ENCODE assay signal across 16 cellular contexts in the genomic region with DNA sequence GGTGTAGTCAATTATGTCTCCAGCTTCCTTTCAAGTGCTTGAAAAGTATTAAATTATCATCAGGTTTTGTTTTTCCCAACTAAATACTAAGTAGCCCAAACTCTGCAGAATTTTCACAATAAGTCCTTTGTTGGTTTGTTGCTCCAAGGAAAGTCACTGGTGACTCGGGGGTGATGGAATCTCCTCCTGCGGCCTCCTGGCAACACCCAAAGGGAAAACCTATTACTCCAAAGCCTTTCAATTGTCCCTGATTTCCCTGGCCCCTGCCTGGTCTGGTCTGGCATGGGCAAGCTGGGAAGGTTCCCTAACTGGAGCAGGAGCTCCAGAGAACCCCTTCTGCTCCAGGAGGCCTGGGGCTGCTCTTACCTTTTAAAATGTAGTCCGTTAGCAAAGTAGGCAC. TPM values are rescaled to one million over a fixed set of nuclear protein-coding genes. Genes with fewer than 3 reads are reported as not detected.
DNase-seq lines count a peak whose midpoint lies in the region; ATAC-seq, FAIRE-seq and TF ChIP-seq lines count a peak whose summit lies in the region.
"Had no signal": no experiment of that assay in that cellular context is flagged by ENCODE, and none has a peak within 500 bp of the region (broad histone marks: within the 10 kb centered on the region; RNA-seq: fewer than 3 reads in every experiment).

No MANE protein-coding gene starts in this region.

- no TSS peak for BruUV-seq in K562 (replicated peaks; lab: Mats Ljungman, UMichigan)

- H3K36me3 Mint-ChIP-seq in HFFc6 (ENCODE audit: low read depth) = no peaks in the 10 kb centered on the region
- H3K36me3 Mint-ChIP-seq: T-cell had no signal

- H3K9me3 ChIP-seq in K562 (replicated peaks; ENCODE audit: control insufficient read depth, insufficient read depth, low read depth, low read length) = no peaks in the 10 kb centered on the region
- H3K9me3 ChIP-seq in tibial nerve = no peaks in the 10 kb centered on the region
- H3K9me3 ChIP-seq in suprapubic skin = no peaks in the 10 kb centered on the region
- H3K9me3 ChIP-seq: HAP-1, left ventricle myocardium inferior, stomach had no signal

- H3K4me1 Mint-ChIP-seq in HFFc6 (ENCODE audit: low read depth) = peaks cover 9% of the 10 kb centered on the region

- no peak for ATAC-seq in K562
- ATAC-seq: activated CD4-positive, CD25-positive, alpha-beta regulatory T cell treated with anti-CD3 and anti-CD28 coated beads, Interleukin-2, amount 50 U/mL, for 24 hours; activated T-cell treated with anti-CD3 and anti-CD28 coated beads, Interleukin-2, amount 50 U/mL, for 72 hours; T-cell had no signal

- no peak overlapping the region; the same call in 1 of the 2 replicates for H3K27ac Mint-ChIP-seq in HFFc6
- H3K27ac Mint-ChIP-seq: activated T-cell treated with anti-CD3 and anti-CD28 coated beads, Interleukin-2, amount 50 U/mL, for 72 hours; T-cell had no signal

- no peaks in the 10 kb centered on the region for H3K36me3 ChIP-seq in K562 (ENCODE audit: control insufficient read depth, insufficient read depth, low read length)
- H3K36me3 ChIP-seq in tibial nerve = peaks cover 0 to 35% (median 0%) of the 10 kb centered on the region in 3 donors
- no peaks in the 10 kb centered on the region for H3K36me3 ChIP-seq in suprapubic skin
- H3K36me3 ChIP-seq: HAP-1 had no signal

- no peaks in the 10 kb centered on the region for H3K79me2 ChIP-seq in K562 (ENCODE audit: control insufficient read depth, insufficient read depth, low read length)

- peaks cover 22% of the 10 kb centered on the region for H3K27me3 Mint-ChIP-seq in HFFc6 (ENCODE audit: insufficient read depth)

- 43% methylated on average over 3 of the region's 3 CpGs for WGBS in K562 (ENCODE audit: insufficient coverage, low coverage, missing lambda C conversion rate)
- 53 to 58% methylated on average over 3 of the region's 3 CpGs for WGBS in tibial nerve, 2 donors
- 84% methylated on average over 3 of the region's 3 CpGs for WGBS in suprapubic skin

- TF ChIP-seq EP300 in K562 (IDR thresholded peaks at IDR 0.05; ENCODE audit: low read length) = no peak
- TF ChIP-seq EP300 in tibial nerve (IDR thresholded peaks at IDR 0.05) = no peak
- no peak for TF ChIP-seq EP300 in suprapubic skin (IDR thresholded peaks at IDR 0.05)

- H3K27me3 ChIP-seq in K562 (ENCODE audit: control insufficient read depth in 2 of 2, insufficient read depth in 2 of 2, low read length in 2 of 2) (no peaks in the 10 kb centered on the region), tibial nerve (no peaks in the 10 kb centered on the region), suprapubic skin (no peaks in the 10 kb centered on the region)
- H3K27me3 ChIP-seq: stomach had no signal

- no peak for TF ChIP-seq POLR2A in K562 (conservative IDR thresholded peaks at IDR 0.05)
- TF ChIP-seq POLR2A in tibial nerve (IDR thresholded peaks at IDR 0.05) = no peak
- no peak for TF ChIP-seq POLR2A in suprapubic skin (IDR thresholded peaks at IDR 0.05)

- intact Hi-C loops in K562 (cut with micrococcal nuclease) = no loop called here

- H3K9ac ChIP-seq in K562 (ENCODE audit: insufficient read depth in 1 of 2, low read depth in 2 of 2, low read length in 2 of 2) = no peak overlapping the region

- no peak overlapping the region for H3K4me2 ChIP-seq in K562 (ENCODE audit: insufficient read depth, low read length)

- FAIRE-seq in K562 (lab: Jason Lieb, UNC) = no peak
- FAIRE-seq: small intestine had no signal

- TF ChIP-seq CTCF in HFFc6 (IDR thresholded peaks at IDR 0.05) = no peak
- TF ChIP-seq CTCF in K562 (IDR thresholded peaks at IDR 0.05 in 2 of 3, conservative IDR thresholded peaks at IDR 0.05 in 1 of 3; ENCODE audit: insufficient read depth in 2 of 3, low read depth in 1 of 3, low read length in 3 of 3) = no peak
- TF ChIP-seq CTCF in tibial nerve (IDR thresholded peaks at IDR 0.05) = no peak
- TF ChIP-seq CTCF in suprapubic skin (IDR thresholded peaks at IDR 0.05) = no peak

- H3K9me1 ChIP-seq in K562 (ENCODE audit: control insufficient read depth, insufficient read depth, low read length) = no peaks in the 10 kb centered on the region

- no peak overlapping the region for H3K4me3 ChIP-seq in K562
- no peak overlapping the region for H3K4me3 ChIP-seq in tibial nerve
- no peak overlapping the region for H3K4me3 ChIP-seq in suprapubic skin
- H3K4me3 ChIP-seq: HAP-1, left ventricle myocardium inferior, stomach had no signal

- no peaks in the 10 kb centered on the region for H3K9me3 Mint-ChIP-seq in HFFc6
- H3K9me3 Mint-ChIP-seq: activated T-cell treated with anti-CD3 and anti-CD28 coated beads, Interleukin-2, amount 50 U/mL, for 72 hours; T-cell had no signal

- CTCF ChIA-PET in K562 (lab: Yijun Ruan, JAX; ENCODE audit: low intra/inter-chr PET ratio) = no interaction called here

- H3K27ac ChIP-seq in K562 (ENCODE audit: extremely low read depth, low read depth, low read length) (no peak overlapping the region), tibial nerve (peak overlapping the region in 3 of 4 donors; percentile 60 to 91 (median 68)), suprapubic skin (no peak overlapping the region)
- H3K27ac ChIP-seq: left ventricle myocardium inferior, stomach had no signal

- H3K4me3 Mint-ChIP-seq in HFFc6 = no peak overlapping the region
- H3K4me3 Mint-ChIP-seq: activated T-cell treated with anti-CD3 and anti-CD28 coated beads, Interleukin-2, amount 50 U/mL, for 72 hours; T-cell had no signal

- peak overlapping the region; percentile 41; the same call in 1 of the 2 replicates for H2AFZ ChIP-seq in K562 (ENCODE audit: low read depth, low read length)

- POLR2A ChIA-PET in K562 (lab: Yijun Ruan, JAX) = no interaction called here

- in situ Hi-C loops in K562 (cut with MboI) = no loop called here

- H4K20me1 ChIP-seq in K562 (replicated peaks; ENCODE audit: control insufficient read depth, insufficient read depth, low read length) = no peaks in the 10 kb centered on the region

- DNase-seq in HFFc6 = peak; percentile 28
- no peak for DNase-seq in K562 (ENCODE audit: extremely low read depth in 1 of 4, low spot score in 3 of 4)
- DNase-seq in hepatic stellate cell (ENCODE audit: low spot score) = peak; percentile 61
- no peak for DNase-seq in tibial nerve (ENCODE audit: low spot score in 2 of 2)
- DNase-seq in suprapubic skin (ENCODE audit: low spot score in 2 of 2) = no peak
- DNase-seq in activated CD4-positive, alpha-beta T cell treated with anti-CD3 and anti-CD28 coated beads for 1 hour = no peak
- DNase-seq in COLO668 (lab: John Stamatoyannopoulos, UW; ENCODE audit: unreplicated experiment) = no peak
- DNase-seq: activated T-cell treated with anti-CD3 and anti-CD28 coated beads, Interleukin-2, amount 50 U/mL, for 72 hours; amniotic stem cell; effector CD8-positive, alpha-beta T cell; left ventricle myocardium inferior; small intestine; stomach; T-cell had no signal

- no peak for TF ChIP-seq RAD21 in K562 (CRISPR knock-in tag; conservative IDR thresholded peaks at IDR 0.05 in 1 of 2, IDR thresholded peaks at IDR 0.05 in 1 of 2)

- peaks cover 18 to 29% of the 10 kb centered on the region in 2 experiments for H3K4me1 ChIP-seq in K562 (replicated peaks in 1 of 2; ENCODE audit: control insufficient read depth in 2 of 2, insufficient read depth in 2 of 2, low read length in 2 of 2)
- H3K4me1 ChIP-seq in tibial nerve = peaks cover 0 to 34% (median 6%) of the 10 kb centered on the region in 4 donors
- H3K4me1 ChIP-seq in suprapubic skin = peaks cover 13% of the 10 kb centered on the region

TF ChIP-seq in K562, 482 proteins besides CTCF, POLR2A, EP300 and RAD21 (continues in another document):
- no peak for TF ChIP-seq HMBOX1 (IDR thresholded peaks at IDR 0.05)
- TF ChIP-seq TRIM28 (IDR thresholded peaks at IDR 0.05) = no peak
- no peak for TF ChIP-seq PKNOX1 (IDR thresholded peaks at IDR 0.05)
- no peak for TF ChIP-seq FUS (optimal IDR thresholded peaks at IDR 0.05; ENCODE audit: low read depth, low read length)

RNA-seq across cellular contexts. Expression of gene FEZ1, which starts 47.9 kb away (rescaled TPM):
- 10 to 100 TPM in 3 of 6 experiments, 1 to 10 TPM in 3; 9.2 to 11.3 (median 10.0) TPM for total RNA-seq in HFFc6 (2021; fragmentation: NEBNext Ultra II Directional; extraction: Animal tissue kit (Norgen Biotek cat#: 25700))
- total RNA-seq in K562 (2011; cell fraction: chromatin; rRNA removed; ENCODE audit: low replicate concordance) = 4.1 and 5.5 TPM in 2 replicates
- total RNA-seq in K562 (2011; cell fraction: nucleolus; rRNA removed) = 1.3 and 1.6 TPM in 2 replicates
- total RNA-seq in K562 (2011; cell fraction: nucleoplasm; rRNA removed) = 5.9 and 6.2 TPM in 2 replicates
- total RNA-seq in K562 (2014; rRNA removed) = 6.7 and 10.0 TPM in 2 replicates
- total RNA-seq in K562 (2014; rRNA removed; fragmentation: Illumina TruSeq; extraction: Trizol) = 7.5 and 8.5 TPM in 2 replicates
- total RNA-seq in K562 (2015; rRNA removed; fragmentation: Illumina TruSeq; extraction: Trizol) = 8.1 and 8.8 TPM in 2 replicates
- total RNA-seq in K562 (2021) = 7.9 and 8.2 TPM in 2 replicates
- 10.6 and 13.0 TPM in 2 replicates for polyA plus RNA-seq in K562 (2011; rRNA removed)
- polyA plus RNA-seq in K562 (2011; cell fraction: cytosol; rRNA removed) = 7.9 and 11.9 TPM in 2 replicates
- polyA plus RNA-seq in K562 (2011; cell fraction: nucleus; rRNA removed) = 4.2 and 9.9 TPM in 2 replicates
- polyA plus RNA-seq in K562 (2012) = 11.3 and 11.6 TPM in 2 replicates
- polyA plus RNA-seq in K562 (2014; fragmentation: Illumina TruSeq; extraction: Trizol) = 9.2 and 11.2 TPM in 2 replicates
- polyA plus RNA-seq in K562 (2014; fragmentation: Nextera tagmentation; extraction: Ambion mirVana) = 1 to 10 TPM; 4.6 to 5.1 TPM
- 6.6 and 9.2 TPM in 2 replicates for polyA plus RNA-seq in K562 (2014; rRNA removed)
- polyA minus RNA-seq in K562 (2011; rRNA and poly(A)+ RNA removed) = 7.7 and 14.4 TPM in 2 replicates
- polyA minus RNA-seq in K562 (2011; cell fraction: cytosol; rRNA and poly(A)+ RNA removed) = 4.2 and 6.9 TPM in 2 replicates
- polyA minus RNA-seq in K562 (2011; cell fraction: nucleus; rRNA and poly(A)+ RNA removed) = 0.94 and 4.2 TPM in 2 replicates
- total RNA-seq in tibial nerve = 100 to 1,000 TPM in 1 of 4 donors, 10 to 100 TPM in 3; 73.8 to 109 (median 90.2) TPM
- 10 to 100 TPM in 2 of 4 donors, 1 to 10 TPM in 2; 2.4 to 15.4 (median 9.8) TPM for total RNA-seq in suprapubic skin

Comparison
In these comparisons a context has a peak if more than half of its experiments do, and no peak if none do; other contexts are left out.
1. DNase-seq: peak in HFFc6 (single experiment) and hepatic stellate cell (single experiment); none in K562 (0 of 4), tibial nerve (0 of 2), suprapubic skin (0 of 2), activated CD4-positive, alpha-beta T cell treated with anti-CD3 and anti-CD28 coated beads for 1 hour (single experiment) and COLO668 (single experiment).
2. H3K27ac ChIP-seq: peak in tibial nerve (3 of 4); none in K562 (single experiment) and suprapubic skin (single experiment).
3. RNA of gene FEZ1, which starts 47.9 kb away (total RNA-seq): 73.8 to 109 TPM in tibial nerve; 2.4 to 15.4 TPM in suprapubic skin, 9.2 to 11.3 TPM in HFFc6 and 1.3 to 10.0 TPM in K562; every median in the first group is over 4 times any median in the second.